8 cellular contexts compared by ENCODE assay signal in genomic region chr1:247111259-247111635, GRCh38. TPM values are rescaled to one million over a fixed set of nuclear protein-coding genes. Genes with fewer than 3 reads are reported as not detected.
DNase-seq lines count a peak whose midpoint lies in the region; ATAC-seq lines count a peak whose summit lies in the region.

No MANE protein-coding gene starts in this region.

- peaks cover 12% of the 10 kb centered on the region for H3K36me3 Mint-ChIP-seq in activated CD4-positive, alpha-beta T cell treated with anti-CD3 and anti-CD28 coated beads, Interleukin-2, amount 10 ng/mL, durations not matched to agents 7 days and 5 days (ENCODE audit: low read depth)
- peaks cover 0 to 4% (median 1%) of the 10 kb centered on the region in 3 donors for H3K36me3 Mint-ChIP-seq in immature natural killer cell
- H3K36me3 Mint-ChIP-seq in stimulated activated memory B cell treated with anti-CD40 and anti-IgM and Interleukin-4, amounts not matched to agents 10 μg/mL and 1 μg/mL and 100 μg/mL, for 72 hours = no peaks in the 10 kb centered on the region

- peaks cover 18% of the 10 kb centered on the region for H3K9me3 Mint-ChIP-seq in activated CD4-positive, alpha-beta T cell treated with anti-CD3 and anti-CD28 coated beads, Interleukin-2, amount 10 ng/mL, durations not matched to agents 7 days and 5 days
- H3K9me3 Mint-ChIP-seq in immature natural killer cell = peaks cover 0 to 1% (median 0%) of the 10 kb centered on the region in 6 donors
- peaks cover 2% of the 10 kb centered on the region for H3K9me3 Mint-ChIP-seq in stimulated activated memory B cell treated with anti-CD40 and anti-IgM and Interleukin-4, amounts not matched to agents 10 μg/mL and 1 μg/mL and 100 μg/mL, for 72 hours

- ATAC-seq in stimulated activated memory B cell treated with anti-CD40 and anti-IgM and Interleukin-4, amounts not matched to agents 10 μg/mL and 1 μg/mL and 100 μg/mL, for 72 hours = peak; percentile 34
- no peak for ATAC-seq in HG03108 (IDR thresholded peaks at IDR 0.05; ENCODE audit: unreplicated experiment)

- H3K27ac Mint-ChIP-seq in activated CD4-positive, alpha-beta T cell treated with anti-CD3 and anti-CD28 coated beads, Interleukin-2, amount 10 ng/mL, durations not matched to agents 7 days and 5 days = no peak overlapping the region
- no peak overlapping the region for H3K27ac Mint-ChIP-seq in immature natural killer cell
- H3K27ac Mint-ChIP-seq in stimulated activated memory B cell treated with anti-CD40 and anti-IgM and Interleukin-4, amounts not matched to agents 10 μg/mL and 1 μg/mL and 100 μg/mL, for 72 hours = no peak overlapping the region

- H3K4me1 Mint-ChIP-seq in activated CD4-positive, alpha-beta T cell treated with anti-CD3 and anti-CD28 coated beads, Interleukin-2, amount 10 ng/mL, durations not matched to agents 7 days and 5 days = peaks cover 6% of the 10 kb centered on the region
- peaks cover 12 to 13% of the 10 kb centered on the region in 2 donors for H3K4me1 Mint-ChIP-seq in immature natural killer cell
- peaks cover 7% of the 10 kb centered on the region for H3K4me1 Mint-ChIP-seq in stimulated activated memory B cell treated with anti-CD40 and anti-IgM and Interleukin-4, amounts not matched to agents 10 μg/mL and 1 μg/mL and 100 μg/mL, for 72 hours

- DNase-seq in activated CD4-positive, alpha-beta T cell treated with anti-CD3 and anti-CD28 coated beads, Interleukin-2, amount 10 ng/mL, durations not matched to agents 7 days and 5 days = no peak
- DNase-seq in activated CD4-positive, alpha-beta T cell treated with anti-CD3 and anti-CD28 coated beads, Interleukin-2, amount 50 U/mL, for 48 hours = no peak
- peak; percentile 61 for DNase-seq in astrocyte of the hippocampus (ENCODE audit: low read depth, low spot score)
- DNase-seq in immature natural killer cell = peak in 1 of 3 donors; percentile 14
- no peak for DNase-seq in activated effector memory CD4-positive, alpha-beta T cell treated with Interleukin-2 at 50 U/mL for 16 hours
- DNase-seq in NCI-H2227 treated with DMSO at 0.1 percent for 48 hours (lab: John Stamatoyannopoulos, UW) = no peak

- POLR2A ChIA-PET in activated CD4-positive, alpha-beta T cell treated with anti-CD3 and anti-CD28 coated beads, Interleukin-2, amount 10 ng/mL, durations not matched to agents 7 days and 5 days (lab: Charles Lee) = no interaction called here

- CTCF ChIA-PET in activated CD4-positive, alpha-beta T cell treated with anti-CD3 and anti-CD28 coated beads, Interleukin-2, amount 10 ng/mL, durations not matched to agents 7 days and 5 days (lab: Charles Lee) = no interaction called here

- H3K4me3 Mint-ChIP-seq in activated CD4-positive, alpha-beta T cell treated with anti-CD3 and anti-CD28 coated beads, Interleukin-2, amount 10 ng/mL, durations not matched to agents 7 days and 5 days = peak overlapping the region; percentile 63
- H3K4me3 Mint-ChIP-seq in immature natural killer cell = peak overlapping the region in 4 of 5 donors; percentile 65 to 77 (median 70)
- H3K4me3 Mint-ChIP-seq in stimulated activated memory B cell treated with anti-CD40 and anti-IgM and Interleukin-4, amounts not matched to agents 10 μg/mL and 1 μg/mL and 100 μg/mL, for 72 hours = peak overlapping the region; percentile 64

- H3K27me3 Mint-ChIP-seq in activated CD4-positive, alpha-beta T cell treated with anti-CD3 and anti-CD28 coated beads, Interleukin-2, amount 10 ng/mL, durations not matched to agents 7 days and 5 days = peaks cover 47% of the 10 kb centered on the region
- H3K27me3 Mint-ChIP-seq in immature natural killer cell (ENCODE audit: low read depth in 3 of 3) = peaks cover 15 to 26% (median 17%) of the 10 kb centered on the region in 3 donors
- peaks cover 66% of the 10 kb centered on the region for H3K27me3 Mint-ChIP-seq in stimulated activated memory B cell treated with anti-CD40 and anti-IgM and Interleukin-4, amounts not matched to agents 10 μg/mL and 1 μg/mL and 100 μg/mL, for 72 hours

RNA-seq across cellular contexts. Expression of gene ZNF669, which starts 7.1 kb away (rescaled TPM):
- 10 to 100 TPM in 1 of 2 experiments, 1 to 10 TPM in 1; 9.9 to 10.0 TPM for total RNA-seq in activated CD4-positive, alpha-beta T cell treated with anti-CD3 and anti-CD28 coated beads, Interleukin-2, amount 10 ng/mL, durations not matched to agents 7 days and 5 days
- polyA plus RNA-seq in immature natural killer cell = 10 to 100 TPM; 17.4 to 31.3 (median 19.6) TPM

RNA-seq across cellular contexts. Expression of gene ZNF670, which starts 32.6 kb away (rescaled TPM):
- total RNA-seq in activated CD4-positive, alpha-beta T cell treated with anti-CD3 and anti-CD28 coated beads, Interleukin-2, amount 10 ng/mL, durations not matched to agents 7 days and 5 days = 1 to 10 TPM; 1.1 to 1.2 TPM
- polyA plus RNA-seq in immature natural killer cell = 1 to 10 TPM in 1 of 3 donors, under 1 TPM in 1, not detected in 1; 0.88 to 1.1 TPM
